Comparison of ENCODE assay signal across 1 cellular context in the genomic region with DNA sequence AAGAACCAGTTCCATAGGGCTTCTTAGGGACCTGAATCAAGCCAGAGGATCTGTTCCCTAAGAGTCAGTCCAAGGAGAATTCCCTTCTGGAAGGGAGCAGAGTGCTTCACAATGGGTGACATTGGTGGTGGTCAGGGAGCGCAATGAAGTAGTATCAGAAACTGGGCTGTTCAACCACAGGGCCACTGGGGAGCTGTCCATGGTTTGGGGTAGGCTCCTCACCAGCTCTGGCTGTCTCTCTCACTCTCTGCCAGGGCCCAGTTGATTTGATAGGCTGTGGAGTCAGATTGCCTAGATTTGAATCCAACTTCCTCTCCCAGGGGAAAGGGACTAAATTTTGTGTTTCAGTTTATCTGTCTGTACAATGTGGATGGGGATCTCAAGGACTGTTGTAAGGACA.
A peak's percentile ranks its signal among the peaks of the same experiment; 100 is the strongest.
TF ChIP-seq lines count a peak whose summit lies in the region.

No MANE protein-coding gene starts in this region.

TF ChIP-seq in GM23338, 12 proteins besides CTCF, POLR2A, EP300 and RAD21 (continued from another document):
- TF ChIP-seq, protein P1, sequence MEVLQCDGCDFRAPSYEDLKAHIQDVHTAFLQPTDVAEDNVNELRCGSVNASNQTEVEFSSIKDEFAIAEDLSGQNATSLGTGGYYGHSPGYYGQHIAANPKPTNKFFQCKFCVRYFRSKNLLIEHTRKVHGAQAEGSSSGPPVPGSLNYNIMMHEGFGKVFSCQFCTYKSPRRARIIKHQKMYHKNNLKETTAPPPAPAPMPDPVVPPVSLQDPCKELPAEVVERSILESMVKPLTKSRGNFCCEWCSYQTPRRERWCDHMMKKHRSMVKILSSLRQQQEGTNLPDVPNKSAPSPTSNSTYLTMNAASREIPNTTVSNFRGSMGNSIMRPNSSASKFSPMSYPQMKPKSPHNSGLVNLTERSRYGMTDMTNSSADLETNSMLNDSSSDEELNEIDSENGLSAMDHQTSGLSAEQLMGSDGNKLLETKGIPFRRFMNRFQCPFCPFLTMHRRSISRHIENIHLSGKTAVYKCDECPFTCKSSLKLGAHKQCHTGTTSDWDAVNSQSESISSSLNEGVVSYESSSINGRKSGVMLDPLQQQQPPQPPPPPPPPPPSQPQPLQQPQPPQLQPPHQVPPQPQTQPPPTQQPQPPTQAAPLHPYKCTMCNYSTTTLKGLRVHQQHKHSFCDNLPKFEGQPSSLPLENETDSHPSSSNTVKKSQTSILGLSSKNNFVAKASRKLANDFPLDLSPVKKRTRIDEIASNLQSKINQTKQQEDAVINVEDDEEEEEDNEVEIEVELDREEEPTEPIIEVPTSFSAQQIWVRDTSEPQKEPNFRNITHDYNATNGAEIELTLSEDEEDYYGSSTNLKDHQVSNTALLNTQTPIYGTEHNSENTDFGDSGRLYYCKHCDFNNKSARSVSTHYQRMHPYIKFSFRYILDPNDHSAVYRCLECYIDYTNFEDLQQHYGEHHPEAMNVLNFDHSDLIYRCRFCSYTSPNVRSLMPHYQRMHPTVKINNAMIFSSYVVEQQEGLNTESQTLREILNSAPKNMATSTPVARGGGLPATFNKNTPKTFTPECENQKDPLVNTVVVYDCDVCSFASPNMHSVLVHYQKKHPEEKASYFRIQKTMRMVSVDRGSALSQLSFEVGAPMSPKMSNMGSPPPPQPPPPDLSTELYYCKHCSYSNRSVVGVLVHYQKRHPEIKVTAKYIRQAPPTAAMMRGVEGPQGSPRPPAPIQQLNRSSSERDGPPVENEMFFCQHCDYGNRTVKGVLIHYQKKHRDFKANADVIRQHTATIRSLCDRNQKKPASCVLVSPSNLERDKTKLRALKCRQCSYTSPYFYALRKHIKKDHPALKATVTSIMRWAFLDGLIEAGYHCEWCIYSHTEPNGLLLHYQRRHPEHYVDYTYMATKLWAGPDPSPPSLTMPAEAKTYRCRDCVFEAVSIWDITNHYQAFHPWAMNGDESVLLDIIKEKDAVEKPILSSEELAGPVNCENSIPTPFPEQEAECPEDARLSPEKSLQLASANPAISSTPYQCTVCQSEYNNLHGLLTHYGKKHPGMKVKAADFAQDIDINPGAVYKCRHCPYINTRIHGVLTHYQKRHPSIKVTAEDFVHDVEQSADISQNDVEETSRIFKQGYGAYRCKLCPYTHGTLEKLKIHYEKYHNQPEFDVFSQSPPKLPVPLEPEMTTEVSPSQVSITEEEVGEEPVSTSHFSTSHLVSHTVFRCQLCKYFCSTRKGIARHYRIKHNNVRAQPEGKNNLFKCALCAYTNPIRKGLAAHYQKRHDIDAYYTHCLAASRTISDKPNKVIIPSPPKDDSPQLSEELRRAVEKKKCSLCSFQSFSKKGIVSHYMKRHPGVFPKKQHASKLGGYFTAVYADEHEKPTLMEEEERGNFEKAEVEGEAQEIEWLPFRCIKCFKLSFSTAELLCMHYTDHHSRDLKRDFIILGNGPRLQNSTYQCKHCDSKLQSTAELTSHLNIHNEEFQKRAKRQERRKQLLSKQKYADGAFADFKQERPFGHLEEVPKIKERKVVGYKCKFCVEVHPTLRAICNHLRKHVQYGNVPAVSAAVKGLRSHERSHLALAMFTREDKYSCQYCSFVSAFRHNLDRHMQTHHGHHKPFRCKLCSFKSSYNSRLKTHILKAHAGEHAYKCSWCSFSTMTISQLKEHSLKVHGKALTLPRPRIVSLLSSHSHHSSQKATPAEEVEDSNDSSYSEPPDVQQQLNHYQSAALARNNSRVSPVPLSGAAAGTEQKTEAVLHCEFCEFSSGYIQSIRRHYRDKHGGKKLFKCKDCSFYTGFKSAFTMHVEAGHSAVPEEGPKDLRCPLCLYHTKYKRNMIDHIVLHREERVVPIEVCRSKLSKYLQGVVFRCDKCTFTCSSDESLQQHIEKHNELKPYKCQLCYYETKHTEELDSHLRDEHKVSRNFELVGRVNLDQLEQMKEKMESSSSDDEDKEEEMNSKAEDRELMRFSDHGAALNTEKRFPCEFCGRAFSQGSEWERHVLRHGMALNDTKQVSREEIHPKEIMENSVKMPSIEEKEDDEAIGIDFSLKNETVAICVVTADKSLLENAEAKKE (CRISPR knock-in tag; IDR thresholded peaks at IDR 0.05) = peak; percentile 34; the same call in 1 of the 2 replicates
